11 cellular contexts compared by ENCODE assay signal in genomic region chr11:129814244-129814992, GRCh38. TPM values are rescaled to one million over a fixed set of nuclear protein-coding genes. Genes with fewer than 3 reads are reported as not detected.
DNase-seq lines count a peak whose midpoint lies in the region; ATAC-seq, FAIRE-seq and TF ChIP-seq lines count a peak whose summit lies in the region.
"Had no signal": no experiment of that assay in that cellular context is flagged by ENCODE, and none has a peak within 500 bp of the region (broad histone marks: within the 10 kb centered on the region; RNA-seq: fewer than 3 reads in every experiment).

No MANE protein-coding gene starts in this region.

- H3K9me3 ChIP-seq in H1 (ENCODE audit: insufficient read depth in 2 of 2, low read depth in 1 of 2, low read length in 1 of 2): no peaks in the 10 kb centered on the region; a peak in 1 of 4 replicates
- H3K9me3 ChIP-seq: stomach had no signal

- ATAC-seq in HG03139 (IDR thresholded peaks at IDR 0.05; ENCODE audit: unreplicated experiment): no peak

- POLR2A ChIA-PET in H1 (lab: Charles Lee; ENCODE audit: partially characterized antibody): interaction anchor here (0.7 kb wide), 1 partner anchor 64 kb away, joined by 3 read pairs; no protein-coding TSS in a partner anchor

- H3K18ac ChIP-seq in H1 (ENCODE audit: extremely low read depth, low read length): no peak overlapping the region

- H3K4me2 ChIP-seq in H1 (ENCODE audit: insufficient read depth in 1 of 2, low read depth in 2 of 2, low read length in 2 of 2): no peak overlapping the region; a peak in 1 of 4 replicates

- no peak overlapping the region for H4K91ac ChIP-seq in H1 (replicated peaks; ENCODE audit: insufficient read length, low read length)

- no peak overlapping the region for H3K9ac ChIP-seq in H1 (replicated peaks in 1 of 4; ENCODE audit: extremely low read depth in 1 of 4, low read depth in 3 of 4, low read length in 3 of 4)

- no peak for TF ChIP-seq RAD21 in H1 (IDR thresholded peaks at IDR 0.05 in 1 of 2, conservative IDR thresholded peaks at IDR 0.05 in 1 of 2; ENCODE audit: low read depth in 2 of 2, low read length in 2 of 2)

- no peaks in the 10 kb centered on the region for H3K79me2 ChIP-seq in H1 (ENCODE audit: control insufficient read depth in 1 of 2, insufficient read depth in 2 of 2, low read length in 2 of 2)

- H2BK120ac ChIP-seq in H1 (replicated peaks; ENCODE audit: low read depth, low read length): no peak overlapping the region

- WGBS in H1 (ENCODE audit: extremely low coverage in 1 of 2, insufficient coverage in 1 of 2, insufficient read length in 1 of 2, insufficient replicate concordance in 2 of 2, low coverage in 1 of 2, low lambda C conversion rate in 2 of 2, missing lambda C conversion rate in 1 of 2), 2 experiments: 90% methylated on average over 24 of the region's 24 CpGs; no CpG with 5 or more reads in 1 of the 2 experiments

- H2BK20ac ChIP-seq in H1 (ENCODE audit: low read length): no peak overlapping the region

- H2AK5ac ChIP-seq in H1 (ENCODE audit: low read depth, low read length): no peak overlapping the region

- H3K27ac ChIP-seq in H1 (ENCODE audit: low read depth, low read length): no peak overlapping the region

- H2AFZ ChIP-seq in H1 (ENCODE audit: low read length): no peak overlapping the region

- H3K79me1 ChIP-seq in H1 (ENCODE audit: low read depth, low read length): no peaks in the 10 kb centered on the region

- no peak overlapping the region for H2BK5ac ChIP-seq in H1 (ENCODE audit: low read depth, low read length)

- FAIRE-seq in H1 (lab: Jason Lieb, UNC): no peak
- no peak for FAIRE-seq in D721Med (lab: Jason Lieb, UNC)

- no peaks in the 10 kb centered on the region for H4K20me1 ChIP-seq in H1 (replicated peaks in 1 of 2; ENCODE audit: control insufficient read depth in 1 of 2, insufficient read depth in 2 of 2, low read length in 2 of 2)

- peaks cover 8 to 36% (median 22%) of the 10 kb centered on the region in 4 experiments for H3K27me3 ChIP-seq in H1 (replicated peaks in 1 of 4; ENCODE audit: control insufficient read depth in 3 of 4, extremely low read depth in 1 of 4, insufficient read depth in 3 of 4, low read length in 3 of 4)

- no peak overlapping the region for H4K5ac ChIP-seq in H1 (ENCODE audit: insufficient read length, low read depth, low read length)

- no peaks in the 10 kb centered on the region for H3K36me3 ChIP-seq in H1 (ENCODE audit: control insufficient read depth in 2 of 4, insufficient read depth in 4 of 4, low read length in 3 of 4)
- H3K36me3 ChIP-seq: stomach had no signal

- DNase-seq in SK-MEL-5 (ENCODE audit: low read depth, low spot score): peak; percentile 8
- peak; percentile 4 to 20 for DNase-seq in activated CD8-positive, alpha-beta memory T cell treated with anti-CD3 and anti-CD28 coated beads for 4 hours (ENCODE audit: low read depth in 2 of 2)
- no peak for DNase-seq in H1 (ENCODE audit: low read depth in 1 of 2, low spot score in 2 of 2)
- DNase-seq in stimulated activated CD8-positive, alpha-beta memory T cell treated with anti-CD3 and anti-CD28 coated beads, Interleukin-4, amount 100 ng/mL, for 24 hours (ENCODE audit: low read depth): peak; percentile 44
- DNase-seq in ureter (ENCODE audit: low spot score): no peak
- no peak for DNase-seq in D721Med (ENCODE audit: insufficient read length, low spot score)
- DNase-seq: NCI-H187, stomach had no signal

- no peak overlapping the region for H3K4ac ChIP-seq in H1 (replicated peaks; ENCODE audit: insufficient read length, low read depth, low read length)

- H2BK12ac ChIP-seq in H1 (ENCODE audit: low read depth, low read length): no peak overlapping the region

- no peak overlapping the region for H3K23ac ChIP-seq in H1 (ENCODE audit: insufficient read length)

- H3K23me2 ChIP-seq in H1 (ENCODE audit: low read depth, low read length): no peaks in the 10 kb centered on the region; the same call in 1 of the 2 replicates

- H3K56ac ChIP-seq in H1 (replicated peaks; ENCODE audit: insufficient read length, low read depth, low read length): no peak overlapping the region

- no peak overlapping the region for H3K14ac ChIP-seq in H1 (ENCODE audit: insufficient read length)

- TF ChIP-seq EP300 in H1 (IDR thresholded peaks at IDR 0.05; ENCODE audit: borderline replicate concordance in 1 of 2, low read depth in 2 of 2, low read length in 2 of 2): no peak

- H4K8ac ChIP-seq in H1 (ENCODE audit: extremely low read depth, insufficient read depth, low read length): no peak overlapping the region

- no peak overlapping the region for H3K4me3 ChIP-seq in H1 (ENCODE audit: extremely low read depth in 1 of 4, insufficient read depth in 2 of 4, low read depth in 3 of 4, low read length in 4 of 4)
- H3K4me3 ChIP-seq: lung, stomach had no signal

- no peak for TF ChIP-seq CTCF in H1 (IDR thresholded peaks at IDR 0.05; ENCODE audit: control extremely low read depth in 1 of 3, insufficient read depth in 1 of 3, low read depth in 1 of 3, low read length in 3 of 3)
- no peak for TF ChIP-seq CTCF in D721Med (IDR thresholded peaks at IDR 0.05; ENCODE audit: insufficient read depth, missing control alignments)

- H3K4me1 ChIP-seq in H1 (replicated peaks in 1 of 4; ENCODE audit: control insufficient read depth in 3 of 4, insufficient read depth in 4 of 4, low read length in 3 of 4): no peaks in the 10 kb centered on the region

- H2BK15ac ChIP-seq in H1 (ENCODE audit: low read length): no peak overlapping the region

- CTCF ChIA-PET in H1 (lab: Charles Lee; ENCODE audit: partially characterized antibody): interaction anchor here (1.0 to 1.3 kb wide), 2 partner anchors 31 to 64 kb away, joined by 3 read pairs; no protein-coding TSS in a partner anchor

- TF ChIP-seq POLR2A in H1 (IDR thresholded peaks at IDR 0.05; ENCODE audit: control extremely low read depth in 1 of 2, low read depth in 2 of 2, low read length in 2 of 2): no peak

- in situ Hi-C loops in SK-MEL-5 (cut with HindIII; ENCODE audit: low pct_unique_long_range_greater_than_20kb, low sequenced_read_pairs): no loop called here

TF ChIP-seq in H1, 55 proteins besides CTCF, POLR2A, EP300 and RAD21:
- TF ChIP-seq SP1 (IDR thresholded peaks at IDR 0.05; ENCODE audit: low read depth, low read length) (0 out of 2 replicates have a peak, but pooled peaks have one; percentile 31), RNF2 (IDR thresholded peaks at IDR 0.05; ENCODE audit: borderline replicate concordance, low read depth, low read length, missing control alignments, poor library complexity, severe bottlenecking) (no peak)

RNA-seq across cellular contexts. Expression of gene TMEM45B, which starts 1.2 kb away (rescaled TPM):
- total RNA-seq in SK-MEL-5 (2014; rRNA removed; shearing (Covaris generic)): not detected in 2 replicates
- polyA plus RNA-seq in SK-MEL-5 (2015; cell fraction: cytosol; rRNA removed): not detected in 2 replicates
- polyA plus RNA-seq in SK-MEL-5 (2015; cell fraction: nucleus; rRNA removed): not detected in 2 replicates
- total RNA-seq in H1 (2021; fragmentation: NEBNext Ultra II Directional; extraction: Animal tissue kit (Norgen Biotek cat#: 25700)): not detected in 2 replicates
- polyA plus RNA-seq in H1 (2011; rRNA removed): 0.08 and 0.23 TPM in 2 replicates
- polyA plus RNA-seq in H1 (2011; cell fraction: cytosol; rRNA removed): 0.22 TPM
- 0.41 TPM for polyA plus RNA-seq in H1 (2011; cell fraction: nucleus; rRNA removed)
- 0.29 to 1.7 TPM (median 0.55 TPM) in 4 replicates for polyA plus RNA-seq in H1 (2012, experiment 1 of 2)
- 0.10 TPM for polyA plus RNA-seq in H1 (2012, experiment 2 of 2)
- 0.14 TPM for polyA plus RNA-seq in H1 (2013, experiment 1 of 2)
- 0.17 TPM for polyA plus RNA-seq in H1 (2013, experiment 2 of 2)
- 0.06 TPM in 1 of 2 replicates, not detected in the other for polyA minus RNA-seq in H1 (2011; rRNA and poly(A)+ RNA removed)
- polyA minus RNA-seq in H1 (2011; cell fraction: cytosol; rRNA and poly(A)+ RNA removed): not detected
- not detected for polyA minus RNA-seq in H1 (2011; cell fraction: nucleus; rRNA and poly(A)+ RNA removed)
- 94.3 TPM for total RNA-seq in ureter
- total RNA-seq: endothelial cell of umbilical vein had no signal

Comparison
In these comparisons a context has a peak if more than half of its experiments do, and no peak if none do; other contexts are left out.
1. DNase-seq: peak in SK-MEL-5 (single experiment), activated CD8-positive, alpha-beta memory T cell treated with anti-CD3 and anti-CD28 coated beads for 4 hours (2 of 2) and stimulated activated CD8-positive, alpha-beta memory T cell treated with anti-CD3 and anti-CD28 coated beads, Interleukin-4, amount 100 ng/mL, for 24 hours (single experiment); none in H1 (0 of 2), ureter (single experiment) and D721Med (single experiment).
2. RNA of gene TMEM45B, which starts 1.2 kb away (total RNA-seq): 94.3 TPM in ureter (single experiment); not detected in H1 and not detected in SK-MEL-5; every median in the first group is over 10 times any median in the second.